Comparison of ENCODE assay signal across 23 cellular contexts in the genomic region with DNA sequence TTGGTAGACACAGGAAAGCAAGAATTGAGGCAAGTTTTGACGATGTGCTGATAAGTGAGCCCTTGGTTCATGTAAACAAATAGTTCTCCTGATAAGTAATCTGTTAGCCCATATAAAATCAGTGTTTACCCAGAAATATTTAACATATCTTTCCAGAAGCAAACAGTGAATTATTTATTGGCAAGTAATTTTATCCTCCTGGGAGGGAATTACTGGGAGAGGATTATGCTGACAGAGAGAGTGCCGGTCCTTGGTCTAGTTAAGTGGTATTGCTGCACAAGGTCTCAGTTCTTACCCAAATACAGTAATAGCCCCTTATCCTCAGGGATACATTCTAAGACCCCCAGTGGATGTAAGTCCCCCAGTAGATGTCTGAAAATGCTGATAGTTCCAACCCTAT.
"Had no signal": no experiment of that assay in that cellular context is flagged by ENCODE, and none has a peak within 500 bp of the region (broad histone marks: within the 10 kb centered on the region; RNA-seq: fewer than 3 reads in every experiment).

No MANE protein-coding gene starts in this region.

- DNase-seq: activated CD4-positive, alpha-beta T cell treated with anti-CD3 and anti-CD28 coated beads, Interleukin-2, amount 10 ng/mL, durations not matched to agents 24 days and 14 days; activated CD4-positive, alpha-beta T cell treated with anti-CD3 and anti-CD28 coated beads, Interleukin-2, amount 50 U/mL, for 4 hours; activated CD8-positive, alpha-beta T cell treated with anti-CD3 and anti-CD28 coated beads, Interleukin-2, amount 10 ng/mL, durations not matched to agents 7 days and 5 days; activated gamma-delta T cell; activated naive CD4-positive, alpha-beta T cell treated with Interleukin-2 at 50 U/mL for 16 hours; activated naive CD8-positive, alpha-beta T cell treated with anti-CD3 and anti-CD28 coated beads, Interleukin-2, amount 10 ng/mL, durations not matched to agents 7 days and 5 days; activated T-cell treated with anti-CD3 and anti-CD28 coated beads, Interleukin-2, amount 50 U/mL, for 24 hours; central memory CD4-positive, alpha-beta T cell; NCI-H1105; NCI-H1417 treated with DMSO at 0.1 percent for 48 hours; NCI-H1694; NCI-H1930; NCI-H2081 treated with DMSO at 0.1 percent for 48 hours; NCI-H226; NCI-H446 treated with DMSO at 0.1 percent for 48 hours; NCI-H69; NK-92 treated with Interleukin-12 subunit alpha and Interleukin-12 subunit beta, amount 100 ng/mL, for 24 hours; PC-9; Right ventricle myocardium superior; T1000 had no signal

- H3K9me3 Mint-ChIP-seq: activated CD4-positive, alpha-beta T cell treated with anti-CD3 and anti-CD28 coated beads, Interleukin-2, amount 10 ng/mL, durations not matched to agents 24 days and 14 days; activated naive CD4-positive, alpha-beta T cell treated with anti-CD3 and anti-CD28 coated beads, Interleukin-2, amount 50 U/mL, for 24 hours; activated naive CD8-positive, alpha-beta T cell treated with anti-CD3 and anti-CD28 coated beads, Interleukin-2, amount 10 ng/mL, durations not matched to agents 7 days and 5 days; activated T-helper 2 cell treated with anti-CD3 and anti-CD28 coated beads, Interferon-gamma antibody, Interleukin-2, Interleukin-4, amounts not matched to agents 10 μg/mL and 5 μg/mL and 100 μg/mL, durations not matched to agents 14 hours and 24 hours and 36 hours; brain had no signal

- H3K4me3 ChIP-seq: PC-9 had no signal

- H3K27ac Mint-ChIP-seq: activated CD4-positive, alpha-beta T cell treated with anti-CD3 and anti-CD28 coated beads, Interleukin-2, amount 10 ng/mL, durations not matched to agents 24 days and 14 days; activated CD8-positive, alpha-beta T cell treated with anti-CD3 and anti-CD28 coated beads, Interleukin-2, amount 10 ng/mL, durations not matched to agents 7 days and 5 days; activated naive CD4-positive, alpha-beta T cell treated with anti-CD3 and anti-CD28 coated beads, Interleukin-2, amount 50 U/mL, for 24 hours; activated naive CD8-positive, alpha-beta T cell treated with anti-CD3 and anti-CD28 coated beads, Interleukin-2, amount 10 ng/mL, durations not matched to agents 7 days and 5 days; activated T-cell treated with anti-CD3 and anti-CD28 coated beads, Interleukin-2, amount 50 U/mL, for 24 hours; activated T-helper 2 cell treated with anti-CD3 and anti-CD28 coated beads, Interferon-gamma antibody, Interleukin-2, Interleukin-4, amounts not matched to agents 10 μg/mL and 5 μg/mL and 100 μg/mL, durations not matched to agents 14 hours and 24 hours and 36 hours; brain had no signal

- H3K4me1 Mint-ChIP-seq: activated CD4-positive, alpha-beta T cell treated with anti-CD3 and anti-CD28 coated beads, Interleukin-2, amount 10 ng/mL, durations not matched to agents 24 days and 14 days; activated naive CD4-positive, alpha-beta T cell treated with anti-CD3 and anti-CD28 coated beads, Interleukin-2, amount 50 U/mL, for 24 hours; activated naive CD8-positive, alpha-beta T cell treated with anti-CD3 and anti-CD28 coated beads, Interleukin-2, amount 10 ng/mL, durations not matched to agents 7 days and 5 days; brain had no signal

- H3K36me3 Mint-ChIP-seq: activated naive CD4-positive, alpha-beta T cell treated with anti-CD3 and anti-CD28 coated beads, Interleukin-2, amount 50 U/mL, for 24 hours; activated naive CD8-positive, alpha-beta T cell treated with anti-CD3 and anti-CD28 coated beads, Interleukin-2, amount 10 ng/mL, durations not matched to agents 7 days and 5 days; brain had no signal

- H3K27me3 Mint-ChIP-seq: activated CD4-positive, alpha-beta T cell treated with anti-CD3 and anti-CD28 coated beads, Interleukin-2, amount 10 ng/mL, durations not matched to agents 24 days and 14 days; activated naive CD4-positive, alpha-beta T cell treated with anti-CD3 and anti-CD28 coated beads, Interleukin-2, amount 50 U/mL, for 24 hours; activated T-cell treated with anti-CD3 and anti-CD28 coated beads, Interleukin-2, amount 50 U/mL, for 24 hours; brain had no signal

- H3K4me3 Mint-ChIP-seq: activated CD4-positive, alpha-beta T cell treated with anti-CD3 and anti-CD28 coated beads, Interleukin-2, amount 10 ng/mL, durations not matched to agents 24 days and 14 days; activated CD8-positive, alpha-beta T cell treated with anti-CD3 and anti-CD28 coated beads, Interleukin-2, amount 10 ng/mL, durations not matched to agents 7 days and 5 days; activated naive CD4-positive, alpha-beta T cell treated with anti-CD3 and anti-CD28 coated beads, Interleukin-2, amount 50 U/mL, for 24 hours; activated naive CD8-positive, alpha-beta T cell treated with anti-CD3 and anti-CD28 coated beads, Interleukin-2, amount 10 ng/mL, durations not matched to agents 7 days and 5 days; activated T-cell treated with anti-CD3 and anti-CD28 coated beads, Interleukin-2, amount 50 U/mL, for 24 hours; brain had no signal
